ENCODE assay signal across 1 cellular context in the genomic region with DNA sequence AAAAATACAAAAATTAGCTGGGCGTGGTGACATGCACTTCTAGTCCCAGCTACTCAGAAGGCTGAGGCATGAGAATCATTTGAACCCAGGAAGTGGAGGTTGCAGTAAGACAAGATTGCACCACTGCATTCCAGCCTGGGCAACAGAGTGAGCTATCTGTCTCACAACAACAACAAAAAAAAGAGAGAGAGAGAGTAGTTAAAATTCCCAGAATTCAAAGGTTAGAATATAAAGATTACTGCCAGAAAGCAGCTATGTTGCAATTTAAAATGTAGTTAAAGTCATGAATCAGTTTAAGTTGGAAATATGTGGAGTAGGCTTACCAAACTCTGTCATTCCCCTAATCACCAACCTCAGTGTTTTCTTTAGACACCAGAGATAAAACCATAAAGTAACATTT.
TF ChIP-seq lines count a peak whose summit lies in the region.

No MANE protein-coding gene starts in this region.

TF ChIP-seq in SK-N-SH, 30 proteins besides CTCF, POLR2A, EP300 and RAD21 (continued from another document):
- TF ChIP-seq, protein P1, sequence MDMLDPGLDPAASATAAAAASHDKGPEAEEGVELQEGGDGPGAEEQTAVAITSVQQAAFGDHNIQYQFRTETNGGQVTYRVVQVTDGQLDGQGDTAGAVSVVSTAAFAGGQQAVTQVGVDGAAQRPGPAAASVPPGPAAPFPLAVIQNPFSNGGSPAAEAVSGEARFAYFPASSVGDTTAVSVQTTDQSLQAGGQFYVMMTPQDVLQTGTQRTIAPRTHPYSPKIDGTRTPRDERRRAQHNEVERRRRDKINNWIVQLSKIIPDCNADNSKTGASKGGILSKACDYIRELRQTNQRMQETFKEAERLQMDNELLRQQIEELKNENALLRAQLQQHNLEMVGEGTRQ (IDR thresholded peaks at IDR 0.05; ENCODE audit: borderline replicate concordance, low read depth, low read length): no peak
- TF ChIP-seq, protein P2, sequence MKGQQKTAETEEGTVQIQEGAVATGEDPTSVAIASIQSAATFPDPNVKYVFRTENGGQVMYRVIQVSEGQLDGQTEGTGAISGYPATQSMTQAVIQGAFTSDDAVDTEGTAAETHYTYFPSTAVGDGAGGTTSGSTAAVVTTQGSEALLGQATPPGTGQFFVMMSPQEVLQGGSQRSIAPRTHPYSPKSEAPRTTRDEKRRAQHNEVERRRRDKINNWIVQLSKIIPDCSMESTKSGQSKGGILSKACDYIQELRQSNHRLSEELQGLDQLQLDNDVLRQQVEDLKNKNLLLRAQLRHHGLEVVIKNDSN (IDR thresholded peaks at IDR 0.05; ENCODE audit: borderline replicate concordance, low read depth): no peak
- TF ChIP-seq, protein P3, sequence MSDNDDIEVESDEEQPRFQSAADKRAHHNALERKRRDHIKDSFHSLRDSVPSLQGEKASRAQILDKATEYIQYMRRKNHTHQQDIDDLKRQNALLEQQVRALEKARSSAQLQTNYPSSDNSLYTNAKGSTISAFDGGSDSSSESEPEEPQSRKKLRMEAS (IDR thresholded peaks at IDR 0.05; ENCODE audit: low read depth): no peak
- TF ChIP-seq, protein P4, sequence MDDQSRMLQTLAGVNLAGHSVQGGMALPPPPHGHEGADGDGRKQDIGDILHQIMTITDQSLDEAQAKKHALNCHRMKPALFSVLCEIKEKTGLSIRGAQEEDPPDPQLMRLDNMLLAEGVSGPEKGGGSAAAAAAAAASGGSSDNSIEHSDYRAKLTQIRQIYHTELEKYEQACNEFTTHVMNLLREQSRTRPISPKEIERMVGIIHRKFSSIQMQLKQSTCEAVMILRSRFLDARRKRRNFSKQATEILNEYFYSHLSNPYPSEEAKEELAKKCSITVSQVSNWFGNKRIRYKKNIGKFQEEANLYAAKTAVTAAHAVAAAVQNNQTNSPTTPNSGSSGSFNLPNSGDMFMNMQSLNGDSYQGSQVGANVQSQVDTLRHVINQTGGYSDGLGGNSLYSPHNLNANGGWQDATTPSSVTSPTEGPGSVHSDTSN (IDR thresholded peaks at IDR 0.05): no peak
- TF ChIP-seq NFIC (IDR thresholded peaks at IDR 0.05; ENCODE audit: borderline replicate concordance) (no peak), TCF12 (IDR thresholded peaks at IDR 0.05) (no peak), FOXM1 (IDR thresholded peaks at IDR 0.05; ENCODE audit: low read depth) (no peak)
